ENCODE assay signal across 15 cellular contexts in the genomic region with DNA sequence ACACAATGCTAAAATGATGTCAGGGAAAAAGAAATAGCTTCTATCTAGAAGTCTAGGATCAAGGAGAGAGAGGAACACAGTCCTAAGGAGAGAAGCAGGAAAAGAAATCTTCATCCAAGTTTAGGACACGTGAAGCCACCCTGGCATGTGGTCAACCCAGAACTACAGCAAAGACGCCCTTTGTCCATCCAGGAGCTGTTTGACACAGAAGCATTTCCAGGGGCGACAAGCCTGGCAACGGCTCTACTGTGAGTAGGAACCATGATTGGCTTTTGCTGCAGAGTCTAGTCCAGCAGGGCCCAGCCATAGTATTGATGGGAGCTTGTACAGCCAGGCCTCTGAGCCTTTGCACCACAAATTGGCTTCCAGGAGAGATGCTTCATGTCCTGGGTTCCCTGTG.
A peak's percentile ranks its signal among the peaks of the same experiment; 100 is the strongest.
DNase-seq lines count a peak whose midpoint lies in the region; ATAC-seq and TF ChIP-seq lines count a peak whose summit lies in the region.
"Had no signal": no experiment of that assay in that cellular context is flagged by ENCODE, and none has a peak within 500 bp of the region (broad histone marks: within the 10 kb centered on the region; RNA-seq: fewer than 3 reads in every experiment).

No MANE protein-coding gene starts in this region.

- POLR2A ChIA-PET in activated CD4-positive, alpha-beta T cell treated with anti-CD3 and anti-CD28 coated beads for 36 hours (lab: Charles Lee) = no interaction called here

- CTCF ChIA-PET in activated CD4-positive, alpha-beta T cell treated with anti-CD3 and anti-CD28 coated beads for 36 hours (lab: Charles Lee) = no interaction called here

- no peaks in the 10 kb centered on the region for H3K9me3 Mint-ChIP-seq in activated CD4-positive, alpha-beta T cell treated with anti-CD3 and anti-CD28 coated beads for 36 hours (ENCODE audit: low read depth)
- peaks cover 3% of the 10 kb centered on the region for H3K9me3 Mint-ChIP-seq in mesothelial cell of epicardium
- H3K9me3 Mint-ChIP-seq: CD8-positive, alpha-beta T cell; H9 had no signal

- no peak overlapping the region for H3K4me3 Mint-ChIP-seq in activated CD4-positive, alpha-beta T cell treated with anti-CD3 and anti-CD28 coated beads for 36 hours
- H3K4me3 Mint-ChIP-seq in mesothelial cell of epicardium = no peak overlapping the region
- H3K4me3 Mint-ChIP-seq: B cell; CD8-positive, alpha-beta T cell; H9 had no signal

- peak; percentile 49 for DNase-seq in Ammon's horn (ENCODE audit: low spot score)
- peak; percentile 32 for DNase-seq in globus pallidus (ENCODE audit: low spot score)
- peak; percentile 49 for DNase-seq in midbrain (lab: John Stamatoyannopoulos, UW)
- peak in 30 of 56 donors; percentile 2 to 69 (median 16) for DNase-seq in nucleus accumbens (lab: John Stamatoyannopoulos, UW)
- DNase-seq in activated CD4-positive, alpha-beta T cell treated with anti-CD3 and anti-CD28 coated beads for 36 hours = no peak
- no peak for DNase-seq in mesothelial cell of epicardium (ENCODE audit: low spot score in 2 of 2, unreplicated experiment in 2 of 2)
- DNase-seq in pons (ENCODE audit: low spot score) = no peak
- DNase-seq: 8988T; Calu3; CD8-positive, alpha-beta T cell; DMS79 treated with DMSO at 0.1 percent for 48 hours; GF-D8; H9 had no signal

- H3K36me3 Mint-ChIP-seq in activated CD4-positive, alpha-beta T cell treated with anti-CD3 and anti-CD28 coated beads for 36 hours (ENCODE audit: low read depth) = no peaks in the 10 kb centered on the region
- no peaks in the 10 kb centered on the region for H3K36me3 Mint-ChIP-seq in mesothelial cell of epicardium
- H3K36me3 Mint-ChIP-seq: CD8-positive, alpha-beta T cell had no signal

- ATAC-seq in activated CD4-positive, alpha-beta T cell treated with anti-CD3 and anti-CD28 coated beads for 36 hours = no peak
- ATAC-seq in GM21529 (IDR thresholded peaks at IDR 0.05; ENCODE audit: unreplicated experiment) = no peak
- ATAC-seq: CD8-positive, alpha-beta T cell had no signal

- no peak for TF ChIP-seq CTCF in mesothelial cell of epicardium (IDR thresholded peaks at IDR 0.05; ENCODE audit: unreplicated experiment)

- H3K27ac Mint-ChIP-seq in activated CD4-positive, alpha-beta T cell treated with anti-CD3 and anti-CD28 coated beads for 36 hours = no peak overlapping the region
- no peak overlapping the region for H3K27ac Mint-ChIP-seq in mesothelial cell of epicardium
- H3K27ac Mint-ChIP-seq: B cell; CD8-positive, alpha-beta T cell; H9 had no signal

- peaks cover 5% of the 10 kb centered on the region for H3K4me1 Mint-ChIP-seq in activated CD4-positive, alpha-beta T cell treated with anti-CD3 and anti-CD28 coated beads for 36 hours
- H3K4me1 Mint-ChIP-seq in mesothelial cell of epicardium = peaks cover 8% of the 10 kb centered on the region
- H3K4me1 Mint-ChIP-seq: B cell had no signal

- intact Hi-C loops in activated CD4-positive, alpha-beta T cell treated with anti-CD3 and anti-CD28 coated beads for 36 hours (cut with DNase I, micrococcal nuclease) = no loop called here

- no peaks in the 10 kb centered on the region for H3K27me3 Mint-ChIP-seq in activated CD4-positive, alpha-beta T cell treated with anti-CD3 and anti-CD28 coated beads for 36 hours
- peaks cover 26% of the 10 kb centered on the region for H3K27me3 Mint-ChIP-seq in mesothelial cell of epicardium (ENCODE audit: low read depth)

Comparison
In these comparisons a context has a peak if more than half of its experiments do, and no peak if none do; other contexts are left out.
1. DNase-seq: peak in Ammon's horn (single experiment), globus pallidus (single experiment), midbrain (single experiment) and nucleus accumbens (30 of 56); none in activated CD4-positive, alpha-beta T cell treated with anti-CD3 and anti-CD28 coated beads for 36 hours (single experiment), mesothelial cell of epicardium (0 of 2) and pons (single experiment).